Comparison of ENCODE assay signal across 8 cellular contexts in genomic region chr4:102867278-102868152, GRCh38. TPM values are rescaled to one million over a fixed set of nuclear protein-coding genes. Genes with fewer than 3 reads are reported as not detected.
DNase-seq lines count a peak whose midpoint lies in the region; ATAC-seq and TF ChIP-seq lines count a peak whose summit lies in the region.

No MANE protein-coding gene starts in this region.

- H3K9ac ChIP-seq in stomach smooth muscle (ENCODE audit: low read length in 2 of 2) = peak overlapping the region; percentile 88 to 95

- H3K27ac Mint-ChIP-seq in T-helper 17 cell = peak overlapping the region; percentile 98

- H3K27me3 Mint-ChIP-seq in T-helper 17 cell = no peaks in the 10 kb centered on the region

- TF ChIP-seq POLR2A in gastroesophageal sphincter (IDR thresholded peaks at IDR 0.05) = no peak

- 82 to 95% methylated on average over 10 to 12 of the region's 12 CpGs for WGBS in gastroesophageal sphincter (ENCODE audit: low coverage in 1 of 2), 2 donors

- peak overlapping the region; percentile 92 for H3K4me3 Mint-ChIP-seq in T-helper 17 cell

- H3K36me3 ChIP-seq in gastroesophageal sphincter = no peaks in the 10 kb centered on the region
- no peaks in the 10 kb centered on the region for H3K36me3 ChIP-seq in stomach smooth muscle (ENCODE audit: control insufficient read depth in 2 of 2, insufficient read depth in 2 of 2, low read length in 2 of 2)

- H3K4me3 ChIP-seq in gastroesophageal sphincter (peak overlapping the region; percentile 77 to 84), stomach smooth muscle (ENCODE audit: low read length in 2 of 2) (peak overlapping the region; percentile 94 to 95)

- H3K36me3 Mint-ChIP-seq in T-helper 17 cell (ENCODE audit: low read depth) = no peaks in the 10 kb centered on the region

- no peaks in the 10 kb centered on the region for H3K9me3 ChIP-seq in T-helper 17 cell (ENCODE audit: control insufficient read depth, low read length, poor library complexity, severe bottlenecking)
- no peaks in the 10 kb centered on the region for H3K9me3 ChIP-seq in gastroesophageal sphincter
- H3K9me3 ChIP-seq in stomach smooth muscle (ENCODE audit: control insufficient read depth in 2 of 2, low read length in 2 of 2) = no peaks in the 10 kb centered on the region

- peak; percentile 7 for ATAC-seq in GM21619 (IDR thresholded peaks at IDR 0.05; ENCODE audit: unreplicated experiment)
- ATAC-seq in T-helper 17 cell = no peak
- ATAC-seq in gastroesophageal sphincter = no peak
- ATAC-seq in HG02759 (IDR thresholded peaks at IDR 0.05; ENCODE audit: unreplicated experiment) = no peak

- H3K27ac ChIP-seq in 22Rv1 (peak overlapping the region; percentile 96), gastroesophageal sphincter (peak overlapping the region; percentile 93 to 98 (median 95)), stomach smooth muscle (ENCODE audit: low read length) (peak overlapping the region; percentile 91)

- no peak for DNase-seq in T-helper 17 cell
- no peak for DNase-seq in cerebellar cortex (ENCODE audit: low spot score)
- DNase-seq in SHP77 (lab: John Stamatoyannopoulos, UW) = no peak

- H3K4me1 ChIP-seq in gastroesophageal sphincter (peaks cover 0 to 31% (median 6%) of the 10 kb centered on the region in 3 donors), stomach smooth muscle (ENCODE audit: control insufficient read depth, insufficient read depth, low read length) (peaks cover 6% of the 10 kb centered on the region)

- TF ChIP-seq CTCF in 22Rv1 (IDR thresholded peaks at IDR 0.05) (no peak), gastroesophageal sphincter (IDR thresholded peaks at IDR 0.05) (no peak)

- peaks cover 39% of the 10 kb centered on the region for H3K4me1 Mint-ChIP-seq in T-helper 17 cell

- no peaks in the 10 kb centered on the region for H3K27me3 ChIP-seq in gastroesophageal sphincter
- H3K27me3 ChIP-seq in stomach smooth muscle (ENCODE audit: control insufficient read depth in 1 of 2, insufficient read depth in 2 of 2, low read length in 2 of 2) = no peaks in the 10 kb centered on the region

- no peak for TF ChIP-seq EP300 in gastroesophageal sphincter (IDR thresholded peaks at IDR 0.05)

RNA-seq across cellular contexts. Expression of gene CISD2, which starts 1.3 kb away (rescaled TPM):
- 10 to 100 TPM; 14.3 to 14.4 TPM for total RNA-seq in T-helper 17 cell
- 10 to 100 TPM in 3 of 4 donors, 1 to 10 TPM in 1; 6.7 to 22.2 (median 12.9) TPM for total RNA-seq in gastroesophageal sphincter

RNA-seq across cellular contexts. Expression of gene UBE2D3, which starts 40.2 kb away (rescaled TPM):
- total RNA-seq in T-helper 17 cell = 100 to 1,000 TPM; 526 to 528 TPM
- 100 to 1,000 TPM; 345 to 432 (median 402) TPM for total RNA-seq in gastroesophageal sphincter
